Comparison of ENCODE assay signal across 31 cellular contexts in the genomic region with DNA sequence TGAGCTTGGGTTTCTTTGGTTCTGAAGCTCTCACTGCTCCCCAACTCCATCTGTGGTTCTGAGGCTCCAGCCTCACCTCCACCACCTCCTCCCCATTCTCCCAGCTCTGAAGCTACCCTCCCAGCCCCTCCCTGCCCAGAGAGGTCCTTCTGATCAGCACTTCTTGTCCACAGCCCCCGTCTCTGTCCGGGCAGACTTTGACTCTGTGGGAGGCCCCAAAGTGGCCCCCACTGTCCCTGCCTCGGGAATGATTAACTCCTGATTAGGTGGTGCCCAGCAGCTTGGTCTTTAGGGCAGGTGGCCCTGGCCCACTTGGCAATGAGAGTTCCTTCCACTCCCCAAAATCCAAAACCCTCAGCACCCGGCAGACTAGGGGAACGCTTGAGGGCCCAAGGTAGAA. TPM values are rescaled to one million over a fixed set of nuclear protein-coding genes. Genes with fewer than 3 reads are reported as not detected.
"Had no signal": no experiment of that assay in that cellular context is flagged by ENCODE, and none has a peak within 500 bp of the region (broad histone marks: within the 10 kb centered on the region; RNA-seq: fewer than 3 reads in every experiment).

No MANE protein-coding gene starts in this region.

- DNase-seq: effector CD8-positive, alpha-beta T cell; endodermal cell; foreskin fibroblast; gastrocnemius medialis; head of caudate nucleus; hippocampal formation; left colon; lower lobe of right lung; natural killer cell; stimulated activated CD4-positive, alpha-beta T cell treated with anti-CD3 and anti-CD28 coated beads, Interleukin-12 subunit alpha, Interleukin-12 subunit beta, amount 100 ng/mL, for 4 hours; stimulated activated CD4-positive, alpha-beta T cell treated with anti-CD3 and anti-CD28 coated beads, Interleukin-1b, Interleukin-23, amount 100 ng/mL, for 48 hours; stimulated activated CD4-positive, alpha-beta T cell treated with anti-CD3 and anti-CD28 coated beads, Interleukin-4, amount 100 ng/mL, for 1 hour; stimulated activated CD8-positive, alpha-beta memory T cell treated with anti-CD3 and anti-CD28 coated beads, Interleukin-4, amount 100 ng/mL, for 48 hours; stimulated activated naive CD4-positive, alpha-beta T cell; stimulated activated naive CD8-positive, alpha-beta T cell treated with anti-CD3 and anti-CD28 coated beads, Interleukin-15, amount 100 ng/mL, for 72 hours; thyroid gland; trophoblast cell had no signal

- ATAC-seq: esophagus mucosa; gastrocnemius medialis; left colon; left ventricle myocardium superior; natural killer cell; sciatic nerve; stimulated activated naive CD8-positive, alpha-beta T cell treated with anti-CD3 and anti-CD28 coated beads, Interleukin-15, amount 100 ng/mL, for 72 hours had no signal

- H2AFZ ChIP-seq: parathyroid adenoma had no signal

- H3K4me2 ChIP-seq: smooth muscle cell had no signal

- H3K9ac ChIP-seq: parathyroid adenoma had no signal

- H3K4me3 ChIP-seq: gastrocnemius medialis, lower lobe of right lung, smooth muscle cell, thyroid gland, vagina had no signal

- H3K27ac ChIP-seq: epithelial cell of prostate, gastrocnemius medialis, lower lobe of right lung, neutrophil, parathyroid adenoma, thyroid gland, vagina had no signal

- FAIRE-seq: colon, islet of Langerhans had no signal

- H3K36me3 ChIP-seq: gastrocnemius medialis, lower lobe of right lung, neutrophil, thyroid gland, vagina had no signal

- H3K9me3 ChIP-seq: gastrocnemius medialis, lower lobe of right lung, neutrophil, thyroid gland, vagina had no signal

- H3K27me3 ChIP-seq: gastrocnemius medialis, neutrophil, thyroid gland, vagina had no signal

- H3K4me1 ChIP-seq: gastrocnemius medialis, lower lobe of right lung, parathyroid adenoma, thyroid gland, vagina had no signal

RNA-seq across cellular contexts. Expression of a gene that starts 29.8 kb away (rescaled TPM):
- total RNA-seq: gastrocnemius medialis, glomerular endothelial cell, mesenteric fat pad, omental fat pad, vagina had no signal

RNA-seq across cellular contexts. Expression of a gene that starts 43.9 kb away (rescaled TPM):
- total RNA-seq: natural killer cell had no signal
- polyA plus RNA-seq: neural cell had no signal
